11 cellular contexts compared by ENCODE assay signal in the genomic region with DNA sequence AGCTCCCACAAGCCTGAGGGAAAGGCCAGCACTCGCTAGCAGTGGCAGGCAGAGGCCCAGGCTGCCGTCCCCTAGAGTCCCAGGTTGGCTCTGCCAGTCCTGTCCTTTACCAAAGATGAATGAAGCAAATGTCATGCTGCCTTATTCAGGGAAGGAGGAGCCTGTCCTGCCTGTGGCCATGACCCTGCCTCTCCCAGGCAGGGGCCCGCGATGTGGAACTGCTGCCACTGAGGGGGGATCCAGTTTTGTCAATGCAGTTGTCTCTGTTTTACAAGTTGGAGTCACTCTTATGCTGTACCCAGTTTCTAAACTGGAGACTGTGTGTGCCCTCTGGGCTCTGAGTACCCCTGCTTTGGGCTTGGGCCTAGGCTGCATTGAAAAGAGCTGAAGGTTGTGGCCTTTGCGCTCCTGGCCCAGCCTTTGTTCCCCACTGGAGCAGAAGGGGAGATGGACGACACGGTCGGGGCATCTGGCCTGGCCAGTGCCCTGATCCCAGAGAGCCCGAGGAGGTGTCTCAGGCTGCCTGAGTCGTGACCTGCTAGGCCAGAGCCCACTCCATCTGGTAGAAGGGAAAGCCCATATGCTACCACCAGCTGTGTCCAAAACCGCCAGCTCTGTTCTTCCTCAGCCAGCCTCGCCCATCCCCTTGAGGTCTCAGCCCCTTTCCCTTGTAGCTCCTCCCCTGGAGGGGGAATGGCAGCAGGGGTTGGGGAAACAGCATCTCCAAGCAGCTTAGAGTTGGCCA. TPM values are rescaled to one million over a fixed set of nuclear protein-coding genes. Genes with fewer than 3 reads are reported as not detected.
DNase-seq lines count a peak whose midpoint lies in the region; ATAC-seq, FAIRE-seq and TF ChIP-seq lines count a peak whose summit lies in the region.
"Had no signal": no experiment of that assay in that cellular context is flagged by ENCODE, and none has a peak within 500 bp of the region (broad histone marks: within the 10 kb centered on the region; RNA-seq: fewer than 3 reads in every experiment).

No MANE protein-coding gene starts in this region.

- TF ChIP-seq POLR2A in GM12892 (IDR thresholded peaks at IDR 0.05; ENCODE audit: low read depth, low read length): peak; percentile 65; the same call in 1 of the 2 replicates

- H3K4me3 ChIP-seq in BE2C (ENCODE audit: low read depth, low read length): no peak overlapping the region
- H3K4me3 ChIP-seq: heart left ventricle had no signal

- H3K27me3 ChIP-seq in BE2C: no peaks in the 10 kb centered on the region
- H3K27me3 ChIP-seq: heart left ventricle had no signal

- DNase-seq in BE2C (peak; percentile 35), GM12892 (ENCODE audit: insufficient read length) (no peak), T-cell (peak in 11 of 34 experiments; percentile 15 to 40 (median 25)), iPS-NIHi7 (ENCODE audit: extremely low spot score) (peak; percentile 64), NCI-H2107 (lab: John Stamatoyannopoulos, UW) (no peak), islet precursor cell (no peak)
- no peak for DNase-seq in stimulated activated CD4-positive, alpha-beta T cell treated with anti-CD3 and anti-CD28 coated beads, Interleukin-4, amount 100 ng/mL, for 24 hours
- DNase-seq: activated CD4-positive, alpha-beta T cell treated with anti-CD3 and anti-CD28 coated beads for 1 hour; central memory CD4-positive, alpha-beta T cell; heart left ventricle had no signal

- FAIRE-seq in GM12892 (lab: Jason Lieb, UNC): peak; percentile 42

- H3K36me3 Mint-ChIP-seq in T-cell: peaks cover 53% of the 10 kb centered on the region

- H3K9me3 ChIP-seq in BE2C: no peaks in the 10 kb centered on the region
- H3K9me3 ChIP-seq: heart left ventricle had no signal

- no peaks in the 10 kb centered on the region for H3K9me3 Mint-ChIP-seq in T-cell

- no peak for ATAC-seq in T-cell (replicated peaks in 1 of 4)
- no peak for ATAC-seq in GM19397 (IDR thresholded peaks at IDR 0.05; ENCODE audit: unreplicated experiment)
- ATAC-seq: heart left ventricle had no signal

- peak overlapping the region; percentile 85 to 99 for H3K27ac Mint-ChIP-seq in T-cell

- TF ChIP-seq CTCF in BE2C (IDR thresholded peaks at IDR 0.05; ENCODE audit: low read depth, low read length): no peak

- peak overlapping the region; percentile 95 to 98 (median 96) for H3K4me3 Mint-ChIP-seq in T-cell

- H3K27me3 Mint-ChIP-seq in T-cell: no peaks in the 10 kb centered on the region

- peaks cover 54 to 61% (median 58%) of the 10 kb centered on the region in 3 donors for H3K4me1 Mint-ChIP-seq in T-cell

- POLR2A ChIA-PET in T-cell (lab: Charles Lee): interaction anchor here (0.6 to 1.8 kb wide), 11 partner anchors 8 to 371 kb away, joined by 3 to 9 read pairs (median 7); no protein-coding TSS in a partner anchor

- no peaks in the 10 kb centered on the region; the same call in 1 of the 2 replicates for H3K4me1 ChIP-seq in BE2C

- CTCF ChIA-PET in T-cell (lab: Charles Lee): interaction anchor here (0.6 to 6.6 kb wide), 4 partner anchors 16 to 81 kb away, joined by 4 to 70 read pairs (median 38); no protein-coding TSS in a partner anchor

- H3K36me3 ChIP-seq in BE2C: peaks cover 56% of the 10 kb centered on the region

RNA-seq across cellular contexts. Expression of gene LIMD2, which starts 5.5 kb away (rescaled TPM):
- polyA plus RNA-seq in BE2C (2012; ENCODE audit: insufficient read depth, insufficient read length, low read depth): 128 TPM
- 79.9 TPM for polyA plus RNA-seq in GM12892 (2012; ENCODE audit: missing spikeins)
- 100 to 1,000 TPM; 534 to 851 (median 767) TPM for total RNA-seq in T-cell

RNA-seq across cellular contexts. Expression of gene STRADA, which starts 47.2 kb away (rescaled TPM):
- polyA plus RNA-seq in BE2C (2012; ENCODE audit: insufficient read depth, insufficient read length, low read depth): 45.0 TPM
- 48.4 TPM for polyA plus RNA-seq in GM12892 (2012; ENCODE audit: missing spikeins)
- total RNA-seq in T-cell: 10 to 100 TPM; 46.9 to 58.8 (median 48.6) TPM

Comparison
In these comparisons a context has a peak if more than half of its experiments do, and no peak if none do; other contexts are left out.
1. DNase-seq: peak in BE2C (single experiment) and iPS-NIHi7 (single experiment); none in GM12892 (single experiment), NCI-H2107 (single experiment), stimulated activated CD4-positive, alpha-beta T cell treated with anti-CD3 and anti-CD28 coated beads, Interleukin-4, amount 100 ng/mL, for 24 hours (single experiment) and islet precursor cell (single experiment).